Comparison of ENCODE assay signal across 9 cellular contexts in the genomic region with DNA sequence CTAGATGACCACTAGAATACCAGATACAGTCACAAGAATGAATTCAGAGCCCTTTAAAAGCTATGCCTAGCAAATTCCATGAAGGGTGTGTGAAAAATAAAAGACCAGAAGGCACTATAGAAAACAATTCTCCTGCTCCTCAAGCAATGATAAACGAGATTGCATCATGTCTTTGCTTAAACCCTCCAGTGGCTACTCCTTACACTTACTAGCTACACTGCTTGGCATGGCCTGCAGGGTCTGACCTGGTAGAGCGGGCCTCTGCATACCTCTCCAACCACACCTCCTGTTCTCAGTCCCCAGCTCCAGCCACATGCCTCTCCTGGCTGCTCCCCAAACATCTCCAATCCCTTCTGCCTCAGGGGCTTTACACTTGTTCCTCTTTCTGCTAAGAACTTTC. TPM values are rescaled to one million over a fixed set of nuclear protein-coding genes. Genes with fewer than 3 reads are reported as not detected.
A peak's percentile ranks its signal among the peaks of the same experiment; 100 is the strongest.
DNase-seq lines count a peak whose midpoint lies in the region.
"Had no signal": no experiment of that assay in that cellular context is flagged by ENCODE, and none has a peak within 500 bp of the region (broad histone marks: within the 10 kb centered on the region; RNA-seq: fewer than 3 reads in every experiment).

No MANE protein-coding gene starts in this region.

- peak; percentile 33 for DNase-seq in DMS79 treated with DMSO at 0.1 percent for 48 hours (lab: John Stamatoyannopoulos, UW)
- DNase-seq in M059J (ENCODE audit: low read depth) = peak; percentile 89
- DNase-seq in SW480 (ENCODE audit: low spot score) = peak; percentile 48
- peak; percentile 36 for DNase-seq in kidney tubule cell (ENCODE audit: low spot score)
- DNase-seq in central memory CD4-positive, alpha-beta T cell = no peak
- DNase-seq in stimulated activated CD8-positive, alpha-beta memory T cell treated with anti-CD3 and anti-CD28 coated beads, Interleukin-4, amount 100 ng/mL, for 48 hours = no peak
- DNase-seq in superior temporal gyrus (ENCODE audit: extremely low spot score) = no peak
- DNase-seq in activated T-helper 2 cell treated with anti-CD3 and anti-CD28 coated beads, Interferon-gamma antibody, Interleukin-2, Interleukin-4, amounts not matched to agents 10 μg/mL and 5 μg/mL and 100 μg/mL, durations not matched to agents 14 hours and 24 hours and 36 hours (ENCODE audit: low spot score) = no peak
- DNase-seq: stimulated activated CD4-positive, alpha-beta T cell treated with anti-CD3 and anti-CD28 coated beads, Interleukin-2, amount 100 ng/mL, for 24 hours had no signal

- no peaks in the 10 kb centered on the region for H3K36me3 Mint-ChIP-seq in activated T-helper 2 cell treated with anti-CD3 and anti-CD28 coated beads, Interferon-gamma antibody, Interleukin-2, Interleukin-4, amounts not matched to agents 10 μg/mL and 5 μg/mL and 100 μg/mL, durations not matched to agents 14 hours and 24 hours and 36 hours (ENCODE audit: low read depth)

- no peak overlapping the region for H3K27ac Mint-ChIP-seq in activated T-helper 2 cell treated with anti-CD3 and anti-CD28 coated beads, Interferon-gamma antibody, Interleukin-2, Interleukin-4, amounts not matched to agents 10 μg/mL and 5 μg/mL and 100 μg/mL, durations not matched to agents 14 hours and 24 hours and 36 hours

- no peaks in the 10 kb centered on the region for H3K9me3 Mint-ChIP-seq in activated T-helper 2 cell treated with anti-CD3 and anti-CD28 coated beads, Interferon-gamma antibody, Interleukin-2, Interleukin-4, amounts not matched to agents 10 μg/mL and 5 μg/mL and 100 μg/mL, durations not matched to agents 14 hours and 24 hours and 36 hours

- intact Hi-C loops in activated T-helper 2 cell treated with anti-CD3 and anti-CD28 coated beads, Interferon-gamma antibody, Interleukin-2, Interleukin-4, amounts not matched to agents 10 μg/mL and 5 μg/mL and 100 μg/mL, durations not matched to agents 14 hours and 24 hours and 36 hours (cut with micrococcal nuclease) = no loop called here

- H3K4me1 Mint-ChIP-seq in activated T-helper 2 cell treated with anti-CD3 and anti-CD28 coated beads, Interferon-gamma antibody, Interleukin-2, Interleukin-4, amounts not matched to agents 10 μg/mL and 5 μg/mL and 100 μg/mL, durations not matched to agents 14 hours and 24 hours and 36 hours (ENCODE audit: low read depth) = peaks cover 2% of the 10 kb centered on the region

- no peak overlapping the region for H3K4me3 Mint-ChIP-seq in activated T-helper 2 cell treated with anti-CD3 and anti-CD28 coated beads, Interferon-gamma antibody, Interleukin-2, Interleukin-4, amounts not matched to agents 10 μg/mL and 5 μg/mL and 100 μg/mL, durations not matched to agents 14 hours and 24 hours and 36 hours (ENCODE audit: low read depth)

- H3K27me3 Mint-ChIP-seq in activated T-helper 2 cell treated with anti-CD3 and anti-CD28 coated beads, Interferon-gamma antibody, Interleukin-2, Interleukin-4, amounts not matched to agents 10 μg/mL and 5 μg/mL and 100 μg/mL, durations not matched to agents 14 hours and 24 hours and 36 hours (ENCODE audit: low read depth) = peaks cover 3% of the 10 kb centered on the region

RNA-seq across cellular contexts. Expression of gene CREG1, which starts 11.0 kb away (rescaled TPM):
- total RNA-seq in M059J (2014; rRNA removed; shearing (Covaris generic)) = 74.8 and 81.5 TPM in 2 replicates
- 13.8 and 15.6 TPM in 2 replicates for total RNA-seq in activated T-helper 2 cell treated with anti-CD3 and anti-CD28 coated beads, Interferon-gamma antibody, Interleukin-2, Interleukin-4, amounts not matched to agents 10 μg/mL and 5 μg/mL and 100 μg/mL, durations not matched to agents 14 hours and 24 hours and 36 hours

RNA-seq across cellular contexts. Expression of gene CD247, which starts 46.3 kb away (rescaled TPM):
- not detected in 2 replicates for total RNA-seq in M059J (2014; rRNA removed; shearing (Covaris generic))
- 193 and 196 TPM in 2 replicates for total RNA-seq in activated T-helper 2 cell treated with anti-CD3 and anti-CD28 coated beads, Interferon-gamma antibody, Interleukin-2, Interleukin-4, amounts not matched to agents 10 μg/mL and 5 μg/mL and 100 μg/mL, durations not matched to agents 14 hours and 24 hours and 36 hours

Comparison
In these comparisons a context has a peak if more than half of its experiments do, and no peak if none do; other contexts are left out.
1. DNase-seq: peak in DMS79 treated with DMSO at 0.1 percent for 48 hours (single experiment), M059J (single experiment), SW480 (single experiment) and kidney tubule cell (single experiment); none in central memory CD4-positive, alpha-beta T cell (single experiment), stimulated activated CD8-positive, alpha-beta memory T cell treated with anti-CD3 and anti-CD28 coated beads, Interleukin-4, amount 100 ng/mL, for 48 hours (single experiment), superior temporal gyrus (single experiment) and activated T-helper 2 cell treated with anti-CD3 and anti-CD28 coated beads, Interferon-gamma antibody, Interleukin-2, Interleukin-4, amounts not matched to agents 10 μg/mL and 5 μg/mL and 100 μg/mL, durations not matched to agents 14 hours and 24 hours and 36 hours (single experiment).
2. RNA of gene CD247, which starts 46.3 kb away (total RNA-seq): 193 to 196 TPM in activated T-helper 2 cell treated with anti-CD3 and anti-CD28 coated beads, Interferon-gamma antibody, Interleukin-2, Interleukin-4, amounts not matched to agents 10 μg/mL and 5 μg/mL and 100 μg/mL, durations not matched to agents 14 hours and 24 hours and 36 hours; not detected in M059J; every median in the first group is over 100 times any median in the second.